ENCODE assay signal across 1 cellular context in genomic region chr12:132575661-132576060, GRCh38.
TF ChIP-seq lines count a peak whose summit lies in the region.

No MANE protein-coding gene starts in this region.

TF ChIP-seq in K562, 482 proteins besides CTCF, POLR2A, EP300 and RAD21:
- TF ChIP-seq POLR2G (IDR thresholded peaks at IDR 0.05; ENCODE audit: low read depth, low read length): peak; percentile 33; the same call in 1 of the 2 replicates
- TF ChIP-seq SUPT5H (IDR thresholded peaks at IDR 0.05): no peak
- TF ChIP-seq, protein P1, sequence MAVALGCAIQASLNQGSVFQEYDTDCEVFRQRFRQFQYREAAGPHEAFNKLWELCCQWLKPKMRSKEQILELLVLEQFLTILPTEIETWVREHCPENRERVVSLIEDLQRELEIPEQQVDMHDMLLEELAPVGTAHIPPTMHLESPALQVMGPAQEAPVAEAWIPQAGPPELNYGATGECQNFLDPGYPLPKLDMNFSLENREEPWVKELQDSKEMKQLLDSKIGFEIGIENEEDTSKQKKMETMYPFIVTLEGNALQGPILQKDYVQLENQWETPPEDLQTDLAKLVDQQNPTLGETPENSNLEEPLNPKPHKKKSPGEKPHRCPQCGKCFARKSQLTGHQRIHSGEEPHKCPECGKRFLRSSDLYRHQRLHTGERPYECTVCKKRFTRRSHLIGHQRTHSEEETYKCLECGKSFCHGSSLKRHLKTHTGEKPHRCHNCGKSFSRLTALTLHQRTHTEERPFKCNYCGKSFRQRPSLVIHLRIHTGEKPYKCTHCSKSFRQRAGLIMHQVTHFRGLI (CRISPR knock-in tag; IDR thresholded peaks at IDR 0.05): no peak
- no peak for TF ChIP-seq ZNF232 (CRISPR knock-in tag; IDR thresholded peaks at IDR 0.05)
